Comparison of ENCODE assay signal across 8 cellular contexts in genomic region chr10:79195091-79195923, GRCh38.
DNase-seq lines count a peak whose midpoint lies in the region; ATAC-seq, FAIRE-seq and TF ChIP-seq lines count a peak whose summit lies in the region.

No MANE protein-coding gene starts in this region.

- peak; percentile 97 for TF ChIP-seq CTCF in kidney (IDR thresholded peaks at IDR 0.05; ENCODE audit: borderline replicate concordance, extremely low read depth, insufficient read depth)

- H3K27ac ChIP-seq in caudate nucleus (ENCODE audit: low read depth, low read length), result peak overlapping the region; percentile 47
- H3K27ac ChIP-seq in kidney (ENCODE audit: low read depth in 2 of 2, low read length in 2 of 2), result peak overlapping the region; percentile 73 to 80

- no peak for FAIRE-seq in kidney (lab: Jason Lieb, UNC)

- H3K4me3 ChIP-seq in kidney (ENCODE audit: low read length in 2 of 2), result peak overlapping the region in 1 of 2 donors; percentile 22

- H3K9me3 ChIP-seq in kidney (ENCODE audit: control insufficient read depth in 1 of 2, low read length in 2 of 2), result no peaks in the 10 kb centered on the region

- H3K4me1 ChIP-seq in kidney (ENCODE audit: control insufficient read depth in 1 of 2, insufficient read depth in 1 of 2, low read depth in 1 of 2, low read length in 2 of 2), result peaks cover 14 to 32% of the 10 kb centered on the region in 2 donors

- intact Hi-C loops in kidney (cut with DNase I), result loop anchor here (10.0 kb wide), 2 partner anchors 121 to 1151 kb away; no protein-coding TSS in a partner anchor

- H3K9ac ChIP-seq in kidney (ENCODE audit: low read length in 2 of 2), result peak overlapping the region; percentile 12 to 66

- peak; percentile 83 for ATAC-seq in HG02973 (IDR thresholded peaks at IDR 0.05; ENCODE audit: unreplicated experiment)

- peak; percentile 33 for DNase-seq in NCI-H2029 (lab: John Stamatoyannopoulos, UW)
- no peak for DNase-seq in NCI-H2029 treated with DMSO at 0.1 percent for 48 hours (lab: John Stamatoyannopoulos, UW)
- peak; percentile 70 for DNase-seq in NCI-H2171 treated with DMSO at 0.1 percent for 48 hours (lab: John Stamatoyannopoulos, UW)
- peak; percentile 46 to 67 (median 56) for DNase-seq in activated CD4-positive, CD25-positive, alpha-beta regulatory T cell (lab: John Stamatoyannopoulos, UW)
- DNase-seq in caudate nucleus (lab: John Stamatoyannopoulos, UW), result peak in 57 of 61 donors; percentile 37 to 85 (median 65)
- peak; percentile 94 for DNase-seq in kidney
- peak; percentile 67 to 69 for DNase-seq in stimulated activated CD4-positive, alpha-beta T cell treated with anti-CD3 and anti-CD28 coated beads, Interleukin-15, amount 100 ng/mL, for 48 hours (ENCODE audit: low read depth in 2 of 2)

- no peaks in the 10 kb centered on the region for H3K36me3 ChIP-seq in kidney (ENCODE audit: control insufficient read depth in 1 of 2, insufficient read depth in 2 of 2, low read length in 2 of 2)
